ENCODE assay signal across 21 cellular contexts in the genomic region with DNA sequence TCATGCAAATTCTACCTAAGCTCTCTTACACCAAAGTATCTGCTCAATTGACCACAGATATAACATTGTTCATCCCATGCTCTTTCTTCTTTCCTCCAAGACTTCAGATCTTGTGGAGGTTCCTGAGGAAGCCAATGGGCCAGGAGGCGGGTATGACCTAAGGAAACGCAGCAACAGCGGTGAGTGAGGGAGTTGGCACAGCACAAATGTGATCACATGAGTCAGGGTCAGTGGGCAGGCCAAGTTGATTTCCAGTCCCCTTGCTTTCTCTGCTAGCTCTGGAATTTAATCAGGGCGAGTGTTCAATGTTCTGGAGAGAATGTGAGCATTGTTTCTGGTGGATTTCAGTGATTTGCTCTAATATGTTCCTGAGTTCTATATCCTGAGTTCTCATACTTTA.
A peak's percentile ranks its signal among the peaks of the same experiment; 100 is the strongest.
DNase-seq lines count a peak whose midpoint lies in the region; ATAC-seq, FAIRE-seq and TF ChIP-seq lines count a peak whose summit lies in the region.
"Had no signal": no experiment of that assay in that cellular context is flagged by ENCODE, and none has a peak within 500 bp of the region (broad histone marks: within the 10 kb centered on the region; RNA-seq: fewer than 3 reads in every experiment).

No MANE protein-coding gene starts in this region.

- no peak for TF ChIP-seq CTCF in nephron (IDR thresholded peaks at IDR 0.05; ENCODE audit: unreplicated experiment in 3 of 3)
- no peak for TF ChIP-seq CTCF in psoas muscle (IDR thresholded peaks at IDR 0.05)
- no peak for TF ChIP-seq CTCF in GM20000 (IDR thresholded peaks at IDR 0.05; ENCODE audit: extremely low read depth, missing control alignments)

- H3K9me3 Mint-ChIP-seq in dendritic cell treated with granulocyte-macrophage colony-stimulating factor and Interleukin-4, amounts not matched to agents 40 ng/mL and 50 ng/mL, for 4 days = no peaks in the 10 kb centered on the region
- no peaks in the 10 kb centered on the region for H3K9me3 Mint-ChIP-seq in nephron
- peaks cover 0 to 2% of the 10 kb centered on the region in 2 donors for H3K9me3 Mint-ChIP-seq in effector memory CD8-positive, alpha-beta T cell
- H3K9me3 Mint-ChIP-seq: CD4-positive, alpha-beta T cell; H9 had no signal

- no peaks in the 10 kb centered on the region for H3K4me1 ChIP-seq in psoas muscle

- peak; percentile 14 for DNase-seq in kidney glomerular epithelial cell (lab: John Stamatoyannopoulos, UW)
- DNase-seq in effector memory CD8-positive, alpha-beta T cell = no peak
- DNase-seq in psoas muscle = no peak
- DNase-seq in urothelium cell line (ENCODE audit: low spot score) = no peak
- no peak for DNase-seq in GM20000 (ENCODE audit: low spot score)
- DNase-seq: ACHN; AML-193; Caco-2; CD4-positive, alpha-beta T cell; H9; IMR-90 had no signal

- H3K27me3 ChIP-seq in psoas muscle (ENCODE audit: insufficient read depth in 3 of 3, low read length in 2 of 3) = no peaks in the 10 kb centered on the region

- peak overlapping the region; percentile 64 for H3K27ac Mint-ChIP-seq in dendritic cell treated with granulocyte-macrophage colony-stimulating factor and Interleukin-4, amounts not matched to agents 40 ng/mL and 50 ng/mL, for 4 days
- peak overlapping the region in 2 of 3 experiments; percentile 39 to 51 for H3K27ac Mint-ChIP-seq in nephron
- H3K27ac Mint-ChIP-seq in effector memory CD8-positive, alpha-beta T cell = no peak overlapping the region
- H3K27ac Mint-ChIP-seq: CD4-positive, alpha-beta T cell had no signal

- peaks cover 74% of the 10 kb centered on the region for H3K4me1 Mint-ChIP-seq in dendritic cell treated with granulocyte-macrophage colony-stimulating factor and Interleukin-4, amounts not matched to agents 40 ng/mL and 50 ng/mL, for 4 days (ENCODE audit: low read depth)
- H3K4me1 Mint-ChIP-seq in nephron = peaks cover 31% of the 10 kb centered on the region
- H3K4me1 Mint-ChIP-seq in effector memory CD8-positive, alpha-beta T cell (ENCODE audit: low read depth in 2 of 2) = no peaks in the 10 kb centered on the region

- H3K36me3 ChIP-seq in psoas muscle (ENCODE audit: insufficient read depth in 1 of 2, low read depth in 1 of 2) = no peaks in the 10 kb centered on the region

- no peak overlapping the region for H3K27ac ChIP-seq in psoas muscle
- H3K27ac ChIP-seq: C4-2B had no signal

- no peak overlapping the region for H3K4me3 Mint-ChIP-seq in dendritic cell treated with granulocyte-macrophage colony-stimulating factor and Interleukin-4, amounts not matched to agents 40 ng/mL and 50 ng/mL, for 4 days
- H3K4me3 Mint-ChIP-seq in nephron = no peak overlapping the region
- H3K4me3 Mint-ChIP-seq in effector memory CD8-positive, alpha-beta T cell = no peak overlapping the region
- H3K4me3 Mint-ChIP-seq: CD4-positive, alpha-beta T cell; H9 had no signal

- FAIRE-seq in urothelium cell line (lab: Jason Lieb, UNC) = no peak
- FAIRE-seq: A204.1, D721Med, G401.6, GM12891, GM18507, H1, HTR-8/SVneo had no signal

- no peaks in the 10 kb centered on the region for H3K9me3 ChIP-seq in psoas muscle
- H3K9me3 ChIP-seq: Caco-2 had no signal

- ATAC-seq in effector memory CD8-positive, alpha-beta T cell (replicated peaks) = no peak
- ATAC-seq in psoas muscle = no peak

- intact Hi-C loops in dendritic cell treated with granulocyte-macrophage colony-stimulating factor and Interleukin-4, amounts not matched to agents 40 ng/mL and 50 ng/mL, for 4 days (cut with micrococcal nuclease) = loop anchor here (5.0 kb wide), 1 partner anchor 36 kb away; no protein-coding TSS in a partner anchor
- intact Hi-C loops in psoas muscle (cut with DNase I) = no loop called here

- 83 to 93% (median 84%) methylated on average over 4 of the region's 4 CpGs for WGBS in psoas muscle, 3 donors

- no peak overlapping the region for H3K4me3 ChIP-seq in psoas muscle

- H3K27me3 Mint-ChIP-seq in dendritic cell treated with granulocyte-macrophage colony-stimulating factor and Interleukin-4, amounts not matched to agents 40 ng/mL and 50 ng/mL, for 4 days = no peaks in the 10 kb centered on the region
- no peaks in the 10 kb centered on the region for H3K27me3 Mint-ChIP-seq in nephron (ENCODE audit: low read depth)
- H3K27me3 Mint-ChIP-seq in effector memory CD8-positive, alpha-beta T cell = peaks cover 0 to 6% of the 10 kb centered on the region in 2 donors

- H3K36me3 Mint-ChIP-seq in dendritic cell treated with granulocyte-macrophage colony-stimulating factor and Interleukin-4, amounts not matched to agents 40 ng/mL and 50 ng/mL, for 4 days (ENCODE audit: low read depth) = peaks cover 78% of the 10 kb centered on the region
- H3K36me3 Mint-ChIP-seq in nephron (ENCODE audit: low read depth) = no peaks in the 10 kb centered on the region
- no peaks in the 10 kb centered on the region for H3K36me3 Mint-ChIP-seq in effector memory CD8-positive, alpha-beta T cell (ENCODE audit: insufficient read depth)

Comparison
In these comparisons a context has a peak if more than half of its experiments do, and no peak if none do; other contexts are left out.
1. H3K27ac Mint-ChIP-seq: peak in dendritic cell treated with granulocyte-macrophage colony-stimulating factor and Interleukin-4, amounts not matched to agents 40 ng/mL and 50 ng/mL, for 4 days (single experiment) and nephron (2 of 3); none in effector memory CD8-positive, alpha-beta T cell (0 of 2).